Comparison of ENCODE assay signal across 1 cellular context in the genomic region with DNA sequence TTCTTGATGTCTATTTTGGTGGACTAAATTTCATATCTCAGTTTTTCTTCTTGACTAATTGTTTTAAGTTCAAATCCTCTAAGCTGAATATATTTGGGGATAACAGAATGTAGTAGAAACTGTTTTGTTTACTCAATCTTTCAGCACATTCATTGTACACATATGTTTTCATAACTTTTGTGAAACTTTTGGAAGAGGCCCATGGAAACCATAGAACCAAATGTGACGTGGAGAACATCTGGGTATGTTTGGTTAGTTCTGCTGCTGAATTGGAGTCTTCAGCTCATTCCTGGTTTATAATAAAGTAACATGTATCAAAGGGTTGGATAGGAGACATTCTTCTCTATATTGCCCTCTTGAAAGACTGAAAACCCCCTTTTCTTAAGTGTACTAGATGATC.
TF ChIP-seq lines count a peak whose summit lies in the region.

No MANE protein-coding gene starts in this region.

TF ChIP-seq in HepG2, 621 proteins besides CTCF, POLR2A, EP300 and RAD21 (continued from another document):
- TF ChIP-seq ZNF292 (CRISPR knock-in tag; IDR thresholded peaks at IDR 0.05; ENCODE audit: borderline replicate concordance, low read depth) (no peak), CCAR2 (optimal IDR thresholded peaks at IDR 0.05; ENCODE audit: low read depth, low read length) (no peak), NBN (conservative IDR thresholded peaks at IDR 0.05) (no peak), SOX6 (IDR thresholded peaks at IDR 0.05) (no peak), SOX6 (CRISPR knock-in tag; IDR thresholded peaks at IDR 0.05) (no peak)
- TF ChIP-seq, protein P1, sequence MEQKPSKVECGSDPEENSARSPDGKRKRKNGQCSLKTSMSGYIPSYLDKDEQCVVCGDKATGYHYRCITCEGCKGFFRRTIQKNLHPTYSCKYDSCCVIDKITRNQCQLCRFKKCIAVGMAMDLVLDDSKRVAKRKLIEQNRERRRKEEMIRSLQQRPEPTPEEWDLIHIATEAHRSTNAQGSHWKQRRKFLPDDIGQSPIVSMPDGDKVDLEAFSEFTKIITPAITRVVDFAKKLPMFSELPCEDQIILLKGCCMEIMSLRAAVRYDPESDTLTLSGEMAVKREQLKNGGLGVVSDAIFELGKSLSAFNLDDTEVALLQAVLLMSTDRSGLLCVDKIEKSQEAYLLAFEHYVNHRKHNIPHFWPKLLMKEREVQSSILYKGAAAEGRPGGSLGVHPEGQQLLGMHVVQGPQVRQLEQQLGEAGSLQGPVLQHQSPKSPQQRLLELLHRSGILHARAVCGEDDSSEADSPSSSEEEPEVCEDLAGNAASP (CRISPR knock-in tag; IDR thresholded peaks at IDR 0.05; ENCODE audit: borderline replicate concordance), result no peak
- TF ChIP-seq, protein P2, sequence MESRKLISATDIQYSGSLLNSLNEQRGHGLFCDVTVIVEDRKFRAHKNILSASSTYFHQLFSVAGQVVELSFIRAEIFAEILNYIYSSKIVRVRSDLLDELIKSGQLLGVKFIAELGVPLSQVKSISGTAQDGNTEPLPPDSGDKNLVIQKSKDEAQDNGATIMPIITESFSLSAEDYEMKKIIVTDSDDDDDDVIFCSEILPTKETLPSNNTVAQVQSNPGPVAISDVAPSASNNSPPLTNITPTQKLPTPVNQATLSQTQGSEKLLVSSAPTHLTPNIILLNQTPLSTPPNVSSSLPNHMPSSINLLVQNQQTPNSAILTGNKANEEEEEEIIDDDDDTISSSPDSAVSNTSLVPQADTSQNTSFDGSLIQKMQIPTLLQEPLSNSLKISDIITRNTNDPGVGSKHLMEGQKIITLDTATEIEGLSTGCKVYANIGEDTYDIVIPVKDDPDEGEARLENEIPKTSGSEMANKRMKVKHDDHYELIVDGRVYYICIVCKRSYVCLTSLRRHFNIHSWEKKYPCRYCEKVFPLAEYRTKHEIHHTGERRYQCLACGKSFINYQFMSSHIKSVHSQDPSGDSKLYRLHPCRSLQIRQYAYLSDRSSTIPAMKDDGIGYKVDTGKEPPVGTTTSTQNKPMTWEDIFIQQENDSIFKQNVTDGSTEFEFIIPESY (CRISPR knock-in tag; IDR thresholded peaks at IDR 0.05), result no peak
- TF ChIP-seq, protein P3, sequence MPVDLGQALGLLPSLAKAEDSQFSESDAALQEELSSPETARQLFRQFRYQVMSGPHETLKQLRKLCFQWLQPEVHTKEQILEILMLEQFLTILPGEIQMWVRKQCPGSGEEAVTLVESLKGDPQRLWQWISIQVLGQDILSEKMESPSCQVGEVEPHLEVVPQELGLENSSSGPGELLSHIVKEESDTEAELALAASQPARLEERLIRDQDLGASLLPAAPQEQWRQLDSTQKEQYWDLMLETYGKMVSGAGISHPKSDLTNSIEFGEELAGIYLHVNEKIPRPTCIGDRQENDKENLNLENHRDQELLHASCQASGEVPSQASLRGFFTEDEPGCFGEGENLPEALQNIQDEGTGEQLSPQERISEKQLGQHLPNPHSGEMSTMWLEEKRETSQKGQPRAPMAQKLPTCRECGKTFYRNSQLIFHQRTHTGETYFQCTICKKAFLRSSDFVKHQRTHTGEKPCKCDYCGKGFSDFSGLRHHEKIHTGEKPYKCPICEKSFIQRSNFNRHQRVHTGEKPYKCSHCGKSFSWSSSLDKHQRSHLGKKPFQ (CRISPR knock-in tag; IDR thresholded peaks at IDR 0.05; ENCODE audit: insufficient replicate concordance), result no peak
- TF ChIP-seq, protein P4, sequence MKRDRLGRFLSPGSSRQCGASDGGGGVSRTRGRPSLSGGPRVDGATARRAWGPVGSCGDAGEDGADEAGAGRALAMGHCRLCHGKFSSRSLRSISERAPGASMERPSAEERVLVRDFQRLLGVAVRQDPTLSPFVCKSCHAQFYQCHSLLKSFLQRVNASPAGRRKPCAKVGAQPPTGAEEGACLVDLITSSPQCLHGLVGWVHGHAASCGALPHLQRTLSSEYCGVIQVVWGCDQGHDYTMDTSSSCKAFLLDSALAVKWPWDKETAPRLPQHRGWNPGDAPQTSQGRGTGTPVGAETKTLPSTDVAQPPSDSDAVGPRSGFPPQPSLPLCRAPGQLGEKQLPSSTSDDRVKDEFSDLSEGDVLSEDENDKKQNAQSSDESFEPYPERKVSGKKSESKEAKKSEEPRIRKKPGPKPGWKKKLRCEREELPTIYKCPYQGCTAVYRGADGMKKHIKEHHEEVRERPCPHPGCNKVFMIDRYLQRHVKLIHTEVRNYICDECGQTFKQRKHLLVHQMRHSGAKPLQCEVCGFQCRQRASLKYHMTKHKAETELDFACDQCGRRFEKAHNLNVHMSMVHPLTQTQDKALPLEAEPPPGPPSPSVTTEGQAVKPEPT (CRISPR knock-in tag; IDR thresholded peaks at IDR 0.05; ENCODE audit: low read depth), result no peak
- TF ChIP-seq, protein P5, sequence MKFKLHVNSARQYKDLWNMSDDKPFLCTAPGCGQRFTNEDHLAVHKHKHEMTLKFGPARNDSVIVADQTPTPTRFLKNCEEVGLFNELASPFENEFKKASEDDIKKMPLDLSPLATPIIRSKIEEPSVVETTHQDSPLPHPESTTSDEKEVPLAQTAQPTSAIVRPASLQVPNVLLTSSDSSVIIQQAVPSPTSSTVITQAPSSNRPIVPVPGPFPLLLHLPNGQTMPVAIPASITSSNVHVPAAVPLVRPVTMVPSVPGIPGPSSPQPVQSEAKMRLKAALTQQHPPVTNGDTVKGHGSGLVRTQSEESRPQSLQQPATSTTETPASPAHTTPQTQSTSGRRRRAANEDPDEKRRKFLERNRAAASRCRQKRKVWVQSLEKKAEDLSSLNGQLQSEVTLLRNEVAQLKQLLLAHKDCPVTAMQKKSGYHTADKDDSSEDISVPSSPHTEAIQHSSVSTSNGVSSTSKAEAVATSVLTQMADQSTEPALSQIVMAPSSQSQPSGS (CRISPR knock-in tag; IDR thresholded peaks at IDR 0.05), result no peak
